ENCODE assay signal across 21 cellular contexts in genomic region chr7:31953432-31953831, GRCh38.
"Had no signal": no experiment of that assay in that cellular context is flagged by ENCODE, and none has a peak within 500 bp of the region (broad histone marks: within the 10 kb centered on the region; RNA-seq: fewer than 3 reads in every experiment).

No MANE protein-coding gene starts in this region.

- ATAC-seq: foreskin keratinocyte, gastroesophageal sphincter, heart left ventricle, left colon, left lobe of liver, left ventricle myocardium superior, lower lobe of right lung, mucosa of descending colon had no signal

- H2AFZ ChIP-seq: hepatocyte had no signal

- H3K9me3 ChIP-seq: esophagus muscularis mucosa, gastroesophageal sphincter, heart left ventricle, lower lobe of right lung, mucosa of descending colon had no signal

- H3K79me2 ChIP-seq: hepatocyte had no signal

- H3K27ac ChIP-seq: coronary artery, esophagus muscularis mucosa, foreskin keratinocyte, gastroesophageal sphincter, heart left ventricle, hepatocyte, lower lobe of right lung had no signal

- H3K4me2 ChIP-seq: hepatocyte had no signal

- DNase-seq: dermis blood vessel endothelial cell; dorsolateral prefrontal cortex; effector CD4-positive, alpha-beta T cell; effector memory CD4-positive, alpha-beta T cell; foreskin keratinocyte; heart left ventricle; hypothalamus; immature natural killer cell; islet precursor cell; kidney; kidney glomerular epithelial cell; left colon; left ventricle myocardium superior; lower lobe of right lung; mesenchymal stem cell; mucosa of descending colon had no signal

- H3K27me3 ChIP-seq: dorsolateral prefrontal cortex, esophagus muscularis mucosa, foreskin keratinocyte, gastroesophageal sphincter, heart left ventricle, hepatocyte had no signal

- H3K4me3 ChIP-seq: coronary artery, dorsolateral prefrontal cortex, esophagus muscularis mucosa, gastroesophageal sphincter, heart left ventricle, hepatocyte, lower lobe of right lung, mucosa of descending colon had no signal

- H3K36me3 ChIP-seq: esophagus muscularis mucosa, gastroesophageal sphincter, heart left ventricle, lower lobe of right lung had no signal
